In genomic region chr2:216690451-216691209, GRCh38 we compare ENCODE assay signal across 11 cellular contexts. TPM values are rescaled to one million over a fixed set of nuclear protein-coding genes. Genes with fewer than 3 reads are reported as not detected.
A peak's percentile ranks its signal among the peaks of the same experiment; 100 is the strongest.
DNase-seq lines count a peak whose midpoint lies in the region; ATAC-seq and TF ChIP-seq lines count a peak whose summit lies in the region.
"Had no signal": no experiment of that assay in that cellular context is flagged by ENCODE, and none has a peak within 500 bp of the region (broad histone marks: within the 10 kb centered on the region; RNA-seq: fewer than 3 reads in every experiment).

No MANE protein-coding gene starts in this region.

- TF ChIP-seq EP300 in SK-N-SH (IDR thresholded peaks at IDR 0.05; ENCODE audit: borderline replicate concordance in 1 of 2, low read depth in 1 of 2, low read length in 1 of 2) (no peak), tibial nerve (IDR thresholded peaks at IDR 0.05) (peak in 1 of 2 donors; percentile 15)

- DNase-seq in SK-N-SH = no peak
- no peak for DNase-seq in lung (ENCODE audit: low spot score)
- peak in 1 of 2 donors; percentile 48 for DNase-seq in tibial nerve (ENCODE audit: low spot score in 2 of 2)
- DNase-seq in SKM-1 treated with dmso at 0.1 percent for 144 hours (lab: John Stamatoyannopoulos, UW; ENCODE audit: unreplicated experiment) = no peak
- DNase-seq in central memory CD4-positive, alpha-beta T cell = no peak
- no peak for DNase-seq in NCI-H2029 (lab: John Stamatoyannopoulos, UW)
- DNase-seq: activated naive CD4-positive, alpha-beta T cell treated with Interleukin-2 at 50 U/mL for 16 hours; SIG-M5 had no signal

- WGBS in SK-N-SH (ENCODE audit: low lambda C conversion rate) = 60% methylated on average over 17 of the region's 17 CpGs
- WGBS in lung, 2 donors = 32% methylated on average over 15 to 17 of the region's 17 CpGs
- 7 to 11% methylated on average over 16 to 17 of the region's 17 CpGs for WGBS in tibial nerve, 2 donors

- H3K27me3 ChIP-seq in SK-N-SH (ENCODE audit: insufficient read depth) (no peaks in the 10 kb centered on the region), lung (ENCODE audit: control insufficient read depth, insufficient read depth) (no peaks in the 10 kb centered on the region), tibial nerve (peaks cover 0 to 8% of the 10 kb centered on the region in 2 donors)

- H3K9me3 ChIP-seq in SK-N-SH = no peaks in the 10 kb centered on the region
- no peaks in the 10 kb centered on the region for H3K9me3 ChIP-seq in lung (ENCODE audit: control insufficient read depth in 2 of 2, insufficient read depth in 1 of 2, low read length in 1 of 2)
- no peaks in the 10 kb centered on the region for H3K9me3 ChIP-seq in tibial nerve
- H3K9me3 ChIP-seq: BLaER1 treated with 17β-estradiol and CSF1 and Interleukin-3, amounts not matched to agents 10 nM and 100 nM had no signal

- H3K4me1 ChIP-seq in SK-N-SH (ENCODE audit: control insufficient read depth in 1 of 2, insufficient read depth in 2 of 2, low read depth in 1 of 2, low read length in 1 of 2) (peaks cover 25 to 44% of the 10 kb centered on the region in 2 experiments), lung (ENCODE audit: control insufficient read depth in 2 of 2, insufficient read depth in 2 of 2, low read length in 2 of 2) (peaks cover 3 to 14% of the 10 kb centered on the region in 2 donors), tibial nerve (peaks cover 0 to 90% (median 40%) of the 10 kb centered on the region in 4 donors)

- H3K36me3 ChIP-seq in SK-N-SH (replicated peaks in 1 of 2; ENCODE audit: control insufficient read depth in 1 of 2, insufficient read depth in 2 of 2, low read length in 1 of 2) (peaks cover 0 to 3% of the 10 kb centered on the region in 2 experiments), lung (ENCODE audit: control insufficient read depth in 2 of 2, insufficient read depth in 2 of 2, low read length in 2 of 2) (no peaks in the 10 kb centered on the region), tibial nerve (peaks cover 0 to 10% (median 0%) of the 10 kb centered on the region in 3 donors)
- H3K36me3 ChIP-seq: BLaER1 treated with 17β-estradiol and CSF1 and Interleukin-3, amounts not matched to agents 10 nM and 100 nM had no signal

- peak overlapping the region; percentile 43; the same call in 1 of the 2 replicates for H3K9ac ChIP-seq in SK-N-SH
- H3K9ac ChIP-seq: BLaER1 treated with 17β-estradiol and CSF1 and Interleukin-3, amounts not matched to agents 10 nM and 100 nM had no signal

- no peak for TF ChIP-seq POLR2A in tibial nerve (IDR thresholded peaks at IDR 0.05)

- H3K79me2 ChIP-seq in SK-N-SH (ENCODE audit: insufficient read depth) = no peaks in the 10 kb centered on the region

- POLR2A ChIA-PET in SK-N-SH (lab: Yijun Ruan, JAX) = interaction anchor here (1.1 kb wide), 1 partner anchor 175 kb away, joined by 3 read pairs; no protein-coding TSS in a partner anchor

- CTCF ChIA-PET in SK-N-SH (lab: Yijun Ruan, JAX) = interaction anchor here (0.7 to 2.9 kb wide), 4 partner anchors 11 to 1023 kb away, joined by 5 to 7 read pairs (median 6); no protein-coding TSS in a partner anchor

- H3F3A ChIP-seq in SK-N-SH (replicated peaks; ENCODE audit: insufficient read depth) = peaks cover 14% of the 10 kb centered on the region

- H3K27ac ChIP-seq in SK-N-SH (ENCODE audit: low read depth in 2 of 2, low read length in 1 of 2) (peak overlapping the region; percentile 47 to 72; a peak in 3 of 4 replicates), cingulate gyrus (ENCODE audit: low read depth, low read length) (peak overlapping the region; percentile 85), lung (ENCODE audit: low read depth in 1 of 2, low read length in 1 of 2) (peak overlapping the region; percentile 70 to 73), tibial nerve (peak overlapping the region; percentile 53 to 96 (median 86))
- H3K27ac ChIP-seq: BLaER1 treated with 17β-estradiol and CSF1 and Interleukin-3, amounts not matched to agents 10 nM and 100 nM had no signal

- ATAC-seq in SK-N-SH treated with all-trans-retinoic acid at 6 μM for 48 hours (no peak), lung (ENCODE audit: insufficient read depth, low FRiP score) (no peak)

- H3K9me2 ChIP-seq in SK-N-SH = no peaks in the 10 kb centered on the region

- peaks cover 5% of the 10 kb centered on the region; the same call in 1 of the 2 replicates for H4K20me1 ChIP-seq in SK-N-SH (ENCODE audit: insufficient read depth)

- H3K4me3 ChIP-seq in SK-N-SH (ENCODE audit: low read depth in 2 of 2, low read length in 1 of 2) (peak overlapping the region; percentile 60 to 66), lung (no peak overlapping the region), tibial nerve (peak overlapping the region; percentile 38 to 69 (median 51))
- H3K4me3 ChIP-seq: BLaER1 treated with 17β-estradiol and CSF1 and Interleukin-3, amounts not matched to agents 10 nM and 100 nM had no signal

- no peak for TF ChIP-seq RAD21 in SK-N-SH (IDR thresholded peaks at IDR 0.05; ENCODE audit: low read length)

- H3K4me2 ChIP-seq in SK-N-SH = peak overlapping the region; percentile 71
- H3K4me2 ChIP-seq: BLaER1 treated with 17β-estradiol and CSF1 and Interleukin-3, amounts not matched to agents 10 nM and 100 nM had no signal

- 0 out of 2 replicates have a peak overlapping the region, but pooled peaks have one; percentile 49 for H2AFZ ChIP-seq in SK-N-SH (ENCODE audit: low read depth)

- TF ChIP-seq CTCF in SK-N-SH (IDR thresholded peaks at IDR 0.05) = no peak
- TF ChIP-seq CTCF in lung (IDR thresholded peaks at IDR 0.05; ENCODE audit: control extremely low read depth, extremely low read depth) = no peak
- TF ChIP-seq CTCF in tibial nerve (IDR thresholded peaks at IDR 0.05) = no peak

TF ChIP-seq in SK-N-SH, 30 proteins besides CTCF, POLR2A, EP300 and RAD21:
- TF ChIP-seq TCF12 (IDR thresholded peaks at IDR 0.05) = no peak
- TF ChIP-seq SMC3 (IDR thresholded peaks at IDR 0.05; ENCODE audit: low read depth, low read length) = no peak

TF ChIP-seq in SK-N-SH treated with all-trans-retinoic acid at 6 μM for 48 hours, 23 proteins besides CTCF, POLR2A, EP300 and RAD21:
- TF ChIP-seq ARNTL (CRISPR knock-in tag; IDR thresholded peaks at IDR 0.05; ENCODE audit: borderline replicate concordance, low read depth) (no peak), TSHZ2 (CRISPR knock-in tag; IDR thresholded peaks at IDR 0.05) (no peak), CSRNP3 (CRISPR knock-in tag; IDR thresholded peaks at IDR 0.05) (no peak)

RNA-seq across cellular contexts. Expression of gene IGFBP5, which starts 4.7 kb away (rescaled TPM):
- polyA plus RNA-seq in SK-N-SH (2012; rRNA removed) (156 and 323 TPM in 2 replicates), lung (10 to 100 TPM; 22.2 to 34.4 TPM)
- 92.2 and 140 TPM in 2 replicates for polyA plus RNA-seq in SK-N-SH (2012; cell fraction: cytosol; rRNA removed)
- 204 and 262 TPM in 2 replicates for polyA plus RNA-seq in SK-N-SH (2012; cell fraction: nucleus; rRNA removed)
- total RNA-seq in lung (100 to 1,000 TPM; 139 to 196 TPM), tibial nerve (1,000 to 10,000 TPM in 2 of 4 donors, 100 to 1,000 TPM in 2; 178 to 1,859 (median 1,369) TPM)

RNA-seq across cellular contexts. Expression of gene IGFBP2, which starts 57.4 kb away (rescaled TPM):
- polyA plus RNA-seq in SK-N-SH (2012; rRNA removed) (668 and 695 TPM in 2 replicates), lung (10 to 100 TPM; 50.5 to 86.4 TPM)
- polyA plus RNA-seq in SK-N-SH (2012; cell fraction: cytosol; rRNA removed) = 286 and 490 TPM in 2 replicates
- 566 and 589 TPM in 2 replicates for polyA plus RNA-seq in SK-N-SH (2012; cell fraction: nucleus; rRNA removed)
- total RNA-seq in lung (100 to 1,000 TPM in 1 of 2 donors, 10 to 100 TPM in 1; 75.9 to 104 TPM), tibial nerve (100 to 1,000 TPM; 125 to 337 (median 157) TPM)
